24 cellular contexts compared by ENCODE assay signal in the genomic region with DNA sequence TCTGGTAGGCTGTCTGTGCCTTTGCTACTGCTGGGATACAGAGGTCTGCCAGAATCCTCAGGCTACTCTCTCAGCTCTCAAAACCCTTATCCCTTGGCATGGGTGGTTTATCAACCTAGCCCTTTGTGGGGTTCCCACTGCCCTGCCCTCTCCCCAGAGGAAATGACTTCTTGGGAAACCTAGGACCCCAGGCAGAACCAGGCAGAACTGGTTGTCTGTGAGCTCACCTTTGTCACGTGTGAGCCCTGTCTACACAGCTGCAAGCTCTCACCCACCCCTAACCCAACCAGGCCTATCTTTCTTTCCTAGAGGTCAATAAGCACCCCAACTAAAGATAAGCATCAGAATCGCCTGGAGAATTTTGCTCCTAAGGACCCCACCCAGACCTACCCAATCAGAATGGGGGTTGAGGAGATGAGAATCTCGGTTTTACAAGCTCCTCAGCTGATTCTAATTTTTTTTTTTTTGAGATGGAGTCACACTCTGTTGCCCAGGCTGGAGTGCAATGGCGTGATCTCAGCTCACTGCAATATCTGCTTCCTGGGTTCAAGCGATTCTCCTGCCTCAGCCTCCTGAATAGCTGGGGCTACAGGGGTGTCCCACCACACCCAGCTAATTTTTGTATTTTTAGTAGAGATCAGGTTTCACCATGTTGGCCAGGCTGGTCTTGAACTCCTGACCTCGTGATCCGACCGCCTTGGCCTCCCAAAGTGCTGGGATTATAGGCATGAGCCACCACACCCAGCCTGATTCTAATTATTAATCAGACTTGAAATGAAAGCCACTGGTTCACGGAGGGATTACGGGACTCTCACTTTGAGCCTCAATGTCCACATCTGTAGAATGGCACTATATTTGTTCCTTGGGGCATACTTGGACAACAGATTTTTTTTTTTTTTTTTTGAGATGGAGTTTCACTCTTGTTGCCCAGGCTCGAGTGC. TPM values are rescaled to one million over a fixed set of nuclear protein-coding genes. Genes with fewer than 3 reads are reported as not detected.
A peak's percentile ranks its signal among the peaks of the same experiment; 100 is the strongest.
DNase-seq lines count a peak whose midpoint lies in the region; ATAC-seq, FAIRE-seq and TF ChIP-seq lines count a peak whose summit lies in the region.
"Had no signal": no experiment of that assay in that cellular context is flagged by ENCODE, and none has a peak within 500 bp of the region (broad histone marks: within the 10 kb centered on the region; RNA-seq: fewer than 3 reads in every experiment).

No MANE protein-coding gene starts in this region.

- H3K9ac ChIP-seq in NT2/D1 (ENCODE audit: insufficient read length, low read depth) = peak overlapping the region; percentile 39
- no peak overlapping the region for H3K9ac ChIP-seq in keratinocyte (ENCODE audit: control insufficient read depth, extremely low read depth, insufficient read depth, low read length)

- H3K4me1 Mint-ChIP-seq in activated naive CD4-positive, alpha-beta T cell treated with anti-CD3 and anti-CD28 coated beads, Interleukin-2, amount 50 U/mL, for 24 hours = peaks cover 29% of the 10 kb centered on the region
- peaks cover 28% of the 10 kb centered on the region for H3K4me1 Mint-ChIP-seq in stimulated activated effector memory CD8-positive, alpha-beta T cell treated with anti-CD3 and anti-CD28 coated beads, Interleukin-12 subunit alpha, Interleukin-12 subunit beta, amount 100 ng/mL, for 72 hours

- H3K9me3 Mint-ChIP-seq in activated naive CD4-positive, alpha-beta T cell treated with anti-CD3 and anti-CD28 coated beads, Interleukin-2, amount 50 U/mL, for 24 hours = no peaks in the 10 kb centered on the region
- no peaks in the 10 kb centered on the region for H3K9me3 Mint-ChIP-seq in activated naive CD4-positive, alpha-beta T cell treated with anti-CD3 and anti-CD28 coated beads, Interleukin-2, amount 50 U/mL, for 72 hours
- no peaks in the 10 kb centered on the region for H3K9me3 Mint-ChIP-seq in stimulated activated effector memory CD8-positive, alpha-beta T cell treated with anti-CD3 and anti-CD28 coated beads, Interleukin-12 subunit alpha, Interleukin-12 subunit beta, amount 100 ng/mL, for 72 hours
- H3K9me3 Mint-ChIP-seq: dendritic cell treated with granulocyte-macrophage colony-stimulating factor and Interleukin-4, amounts not matched to agents 40 ng/mL and 50 ng/mL, for 4 days; T-helper 1 cell treated with Interleukin-12 subunit alpha and Interleukin-12 subunit beta and Interleukin-4 antibody, amounts not matched to agents 30 μg/mL and 1 μg/mL, for 36 hours had no signal

- peaks cover 6% of the 10 kb centered on the region for H3K4me1 ChIP-seq in NT2/D1 (ENCODE audit: insufficient read depth, insufficient read length)
- peaks cover 45% of the 10 kb centered on the region for H3K4me1 ChIP-seq in keratinocyte (ENCODE audit: control insufficient read depth, extremely low read depth, insufficient read depth, low read length)

- no peaks in the 10 kb centered on the region for H3K36me3 Mint-ChIP-seq in activated naive CD4-positive, alpha-beta T cell treated with anti-CD3 and anti-CD28 coated beads, Interleukin-2, amount 50 U/mL, for 24 hours
- no peaks in the 10 kb centered on the region for H3K36me3 Mint-ChIP-seq in activated naive CD4-positive, alpha-beta T cell treated with anti-CD3 and anti-CD28 coated beads, Interleukin-2, amount 50 U/mL, for 72 hours
- peaks cover 5% of the 10 kb centered on the region for H3K36me3 Mint-ChIP-seq in stimulated activated effector memory CD8-positive, alpha-beta T cell treated with anti-CD3 and anti-CD28 coated beads, Interleukin-12 subunit alpha, Interleukin-12 subunit beta, amount 100 ng/mL, for 72 hours

- H3K27me3 Mint-ChIP-seq in activated naive CD4-positive, alpha-beta T cell treated with anti-CD3 and anti-CD28 coated beads, Interleukin-2, amount 50 U/mL, for 24 hours = no peaks in the 10 kb centered on the region

- H3K36me3 ChIP-seq in NT2/D1 (ENCODE audit: insufficient read depth, insufficient read length, low read length) (no peaks in the 10 kb centered on the region), keratinocyte (ENCODE audit: control insufficient read depth in 2 of 2, extremely low read depth in 1 of 2, insufficient read depth in 2 of 2, low read length in 2 of 2) (no peaks in the 10 kb centered on the region)
- H3K36me3 ChIP-seq: heart right ventricle, left lung had no signal

- no peak for TF ChIP-seq POLR2A in GM18505 (IDR thresholded peaks at IDR 0.05; ENCODE audit: borderline replicate concordance, extremely low read depth, insufficient read depth, insufficient read length)

- H3K4me2 ChIP-seq in keratinocyte (ENCODE audit: control insufficient read depth, extremely low read depth, insufficient read depth, low read depth, low read length) = no peak overlapping the region

- no peak for ATAC-seq in activated naive CD4-positive, alpha-beta T cell treated with anti-CD3 and anti-CD28 coated beads, Interleukin-2, amount 50 U/mL, for 72 hours
- ATAC-seq in stimulated activated effector memory CD8-positive, alpha-beta T cell treated with anti-CD3 and anti-CD28 coated beads, Interleukin-12 subunit alpha, Interleukin-12 subunit beta, amount 100 ng/mL, for 72 hours = no peak
- no peak for ATAC-seq in GM18505 (IDR thresholded peaks at IDR 0.05; ENCODE audit: unreplicated experiment)
- ATAC-seq: heart right ventricle, left lung had no signal

- peak overlapping the region; percentile 25 for H2AFZ ChIP-seq in keratinocyte (ENCODE audit: control insufficient read depth, low read length)

- H3K4me3 ChIP-seq in NT2/D1 (ENCODE audit: insufficient read length, low read depth) = no peak overlapping the region
- H3K4me3 ChIP-seq in keratinocyte (ENCODE audit: control insufficient read depth in 2 of 3, extremely low read depth in 1 of 3, insufficient read depth in 2 of 3, low read depth in 1 of 3, low read length in 3 of 3) = no peak overlapping the region
- H3K4me3 ChIP-seq: heart right ventricle, left lung had no signal

- H3K27ac Mint-ChIP-seq in activated naive CD4-positive, alpha-beta T cell treated with anti-CD3 and anti-CD28 coated beads, Interleukin-2, amount 50 U/mL, for 24 hours = peak overlapping the region; percentile 51
- no peak overlapping the region for H3K27ac Mint-ChIP-seq in activated naive CD4-positive, alpha-beta T cell treated with anti-CD3 and anti-CD28 coated beads, Interleukin-2, amount 50 U/mL, for 72 hours
- peak overlapping the region; percentile 40 for H3K27ac Mint-ChIP-seq in stimulated activated effector memory CD8-positive, alpha-beta T cell treated with anti-CD3 and anti-CD28 coated beads, Interleukin-12 subunit alpha, Interleukin-12 subunit beta, amount 100 ng/mL, for 72 hours
- H3K27ac Mint-ChIP-seq: dendritic cell treated with granulocyte-macrophage colony-stimulating factor and Interleukin-4, amounts not matched to agents 40 ng/mL and 50 ng/mL, for 4 days; T-helper 1 cell treated with Interleukin-12 subunit alpha and Interleukin-12 subunit beta and Interleukin-4 antibody, amounts not matched to agents 30 μg/mL and 1 μg/mL, for 36 hours had no signal

- H3K4me3 Mint-ChIP-seq in activated naive CD4-positive, alpha-beta T cell treated with anti-CD3 and anti-CD28 coated beads, Interleukin-2, amount 50 U/mL, for 24 hours = no peak overlapping the region
- H3K4me3 Mint-ChIP-seq in stimulated activated effector memory CD8-positive, alpha-beta T cell treated with anti-CD3 and anti-CD28 coated beads, Interleukin-12 subunit alpha, Interleukin-12 subunit beta, amount 100 ng/mL, for 72 hours = no peak overlapping the region
- H3K4me3 Mint-ChIP-seq: dendritic cell treated with granulocyte-macrophage colony-stimulating factor and Interleukin-4, amounts not matched to agents 40 ng/mL and 50 ng/mL, for 4 days; T-helper 1 cell treated with Interleukin-12 subunit alpha and Interleukin-12 subunit beta and Interleukin-4 antibody, amounts not matched to agents 30 μg/mL and 1 μg/mL, for 36 hours had no signal

- no peaks in the 10 kb centered on the region for H3K9me3 ChIP-seq in NT2/D1 (ENCODE audit: insufficient read depth, low read length)
- no peaks in the 10 kb centered on the region for H3K9me3 ChIP-seq in keratinocyte (ENCODE audit: control insufficient read depth, low read depth, low read length)
- H3K9me3 ChIP-seq: heart right ventricle, left lung had no signal

- TF ChIP-seq CTCF in keratinocyte (optimal IDR thresholded peaks at IDR 0.05 in 1 of 3, IDR thresholded peaks at IDR 0.05 in 1 of 3, conservative IDR thresholded peaks at IDR 0.05 in 1 of 3; ENCODE audit: extremely low read depth in 1 of 3, insufficient read depth in 2 of 3, low read length in 3 of 3) = no peak

- no peak for DNase-seq in activated naive CD4-positive, alpha-beta T cell treated with anti-CD3 and anti-CD28 coated beads, Interleukin-2, amount 50 U/mL, for 72 hours (ENCODE audit: low spot score in 2 of 2)
- DNase-seq in NT2/D1 (ENCODE audit: low read depth, low spot score) (no peak), keratinocyte (ENCODE audit: low read depth, low spot score) (no peak), occipital lobe (lab: John Stamatoyannopoulos, UW) (no peak), DMS 273 (lab: John Stamatoyannopoulos, UW; ENCODE audit: unreplicated experiment) (no peak)
- no peak for DNase-seq in stimulated activated effector memory CD8-positive, alpha-beta T cell treated with anti-CD3 and anti-CD28 coated beads, Interleukin-12 subunit alpha, Interleukin-12 subunit beta, amount 100 ng/mL, for 72 hours (ENCODE audit: low spot score in 2 of 2)
- DNase-seq: activated effector memory CD4-positive, alpha-beta T cell treated with anti-CD3 and anti-CD28 coated beads, Interleukin-2, amount 50 U/mL, for 16 hours; amniotic stem cell; GF-D8; heart right ventricle; NCI-H1417; NCI-H2171; NCI-H526; SHP77; stimulated activated CD4-positive, alpha-beta T cell treated with anti-CD3 and anti-CD28 coated beads, Interleukin-12 subunit alpha, Interleukin-12 subunit beta, amount 100 ng/mL, for 4 hours had no signal

- dilution Hi-C loops in keratinocyte (cut with MboI; ENCODE audit: extremely low pct_ligation_motif_present, low sequenced_read_pairs) = no loop called here

- no peaks in the 10 kb centered on the region for H3K9me1 ChIP-seq in keratinocyte (ENCODE audit: control insufficient read depth, extremely low read depth, insufficient read depth, low read length)

- no peaks in the 10 kb centered on the region for H4K20me1 ChIP-seq in keratinocyte (ENCODE audit: control insufficient read depth, extremely low read depth, insufficient read depth, low read length)

- no peaks in the 10 kb centered on the region for H3K79me2 ChIP-seq in keratinocyte (ENCODE audit: control insufficient read depth, insufficient read depth, low read length)

- H3K27me3 ChIP-seq in NT2/D1 (ENCODE audit: insufficient read depth, insufficient read length) = no peaks in the 10 kb centered on the region
- H3K27me3 ChIP-seq in keratinocyte (ENCODE audit: control insufficient read depth, extremely low read depth, insufficient read depth, low read length) = no peaks in the 10 kb centered on the region
- H3K27me3 ChIP-seq: heart right ventricle, left lung had no signal

- FAIRE-seq in keratinocyte (lab: Jason Lieb, UNC) = no peak
- FAIRE-seq: A204.1, endothelial cell of umbilical vein, H54 had no signal

- peak overlapping the region; percentile 13 for H3K27ac ChIP-seq in keratinocyte (ENCODE audit: control insufficient read depth, insufficient read depth, low read length)
- H3K27ac ChIP-seq: C4-2B, heart right ventricle, left lung had no signal

RNA-seq across cellular contexts. Expression of a gene that starts 7.5 kb away (rescaled TPM):
- total RNA-seq in activated naive CD4-positive, alpha-beta T cell treated with anti-CD3 and anti-CD28 coated beads, Interleukin-2, amount 50 U/mL, for 72 hours = 1,000 to 10,000 TPM; 1,025 to 1,076 TPM
- polyA plus RNA-seq in keratinocyte = 153 to 289 TPM (median 248 TPM) in 3 replicates
- polyA plus RNA-seq in keratinocyte (2011; ENCODE audit: low read depth) = 227 TPM
- polyA plus RNA-seq in keratinocyte (2011; cell fraction: cytosol; rRNA removed) = 88.3 and 149 TPM in 2 replicates
- 237 and 241 TPM in 2 replicates for polyA plus RNA-seq in keratinocyte (2011; cell fraction: nucleus; rRNA removed)
- 409 and 466 TPM in 2 replicates for polyA plus RNA-seq in keratinocyte (2012; ENCODE audit: low replicate concordance)
- polyA minus RNA-seq in keratinocyte = 214 to 285 TPM (median 225 TPM) in 3 replicates
- 466 TPM for polyA minus RNA-seq in keratinocyte (2011; cell fraction: cytosol; rRNA and poly(A)+ RNA removed)
- polyA minus RNA-seq in keratinocyte (2011; cell fraction: nucleus; rRNA and poly(A)+ RNA removed) = 259 and 281 TPM in 2 replicates
- total RNA-seq in occipital lobe = 30.6 TPM

RNA-seq across cellular contexts. Expression of a gene that starts 50.1 kb away (rescaled TPM):
- 10 to 100 TPM; 65.5 to 87.6 TPM for total RNA-seq in activated naive CD4-positive, alpha-beta T cell treated with anti-CD3 and anti-CD28 coated beads, Interleukin-2, amount 50 U/mL, for 72 hours
- 21.3 to 32.9 TPM (median 31.9 TPM) in 3 replicates for polyA plus RNA-seq in keratinocyte
- polyA plus RNA-seq in keratinocyte (2011; ENCODE audit: low read depth) = 21.0 TPM
- 23.9 and 39.4 TPM in 2 replicates for polyA plus RNA-seq in keratinocyte (2011; cell fraction: cytosol; rRNA removed)
- polyA plus RNA-seq in keratinocyte (2011; cell fraction: nucleus; rRNA removed) = 26.3 and 28.9 TPM in 2 replicates
- polyA plus RNA-seq in keratinocyte (2012; ENCODE audit: low replicate concordance) = 18.0 and 27.0 TPM in 2 replicates
- polyA minus RNA-seq in keratinocyte = 12.9 to 33.0 TPM (median 25.1 TPM) in 3 replicates
- polyA minus RNA-seq in keratinocyte (2011; cell fraction: cytosol; rRNA and poly(A)+ RNA removed) = 22.6 TPM
- 14.8 and 26.8 TPM in 2 replicates for polyA minus RNA-seq in keratinocyte (2011; cell fraction: nucleus; rRNA and poly(A)+ RNA removed)
- total RNA-seq in occipital lobe = 31.2 TPM

RNA-seq across cellular contexts. Expression of a gene that starts 50.4 kb away (rescaled TPM):
- 100 to 1,000 TPM in 1 of 2 donors, 10 to 100 TPM in 1; 88.2 to 107 TPM for total RNA-seq in activated naive CD4-positive, alpha-beta T cell treated with anti-CD3 and anti-CD28 coated beads, Interleukin-2, amount 50 U/mL, for 72 hours
- 61.6 to 93.9 TPM (median 70.2 TPM) in 3 replicates for polyA plus RNA-seq in keratinocyte
- polyA plus RNA-seq in keratinocyte (2011; ENCODE audit: low read depth) = 49.2 TPM
- 39.7 and 67.5 TPM in 2 replicates for polyA plus RNA-seq in keratinocyte (2011; cell fraction: cytosol; rRNA removed)
- 14.3 and 21.5 TPM in 2 replicates for polyA plus RNA-seq in keratinocyte (2011; cell fraction: nucleus; rRNA removed)
- polyA plus RNA-seq in keratinocyte (2012; ENCODE audit: low replicate concordance) = 50.0 and 66.0 TPM in 2 replicates
- polyA minus RNA-seq in keratinocyte = 10.7 to 23.5 TPM (median 17.1 TPM) in 3 replicates
- 8.2 TPM for polyA minus RNA-seq in keratinocyte (2011; cell fraction: cytosol; rRNA and poly(A)+ RNA removed)
- 4.5 and 6.1 TPM in 2 replicates for polyA minus RNA-seq in keratinocyte (2011; cell fraction: nucleus; rRNA and poly(A)+ RNA removed)
- 34.2 TPM for total RNA-seq in occipital lobe

Comparison
In these comparisons a context has a peak if more than half of its experiments do, and no peak if none do; other contexts are left out.
1. H3K27ac Mint-ChIP-seq: peak in activated naive CD4-positive, alpha-beta T cell treated with anti-CD3 and anti-CD28 coated beads, Interleukin-2, amount 50 U/mL, for 24 hours (single experiment) and stimulated activated effector memory CD8-positive, alpha-beta T cell treated with anti-CD3 and anti-CD28 coated beads, Interleukin-12 subunit alpha, Interleukin-12 subunit beta, amount 100 ng/mL, for 72 hours (single experiment); none in activated naive CD4-positive, alpha-beta T cell treated with anti-CD3 and anti-CD28 coated beads, Interleukin-2, amount 50 U/mL, for 72 hours (0 of 2).
2. RNA of a gene that starts 7.5 kb away (total RNA-seq): 1,025 to 1,076 TPM in activated naive CD4-positive, alpha-beta T cell treated with anti-CD3 and anti-CD28 coated beads, Interleukin-2, amount 50 U/mL, for 72 hours; 30.6 TPM in occipital lobe (single experiment); every median in the first group is over 10 times any median in the second.